9 cellular contexts compared by ENCODE assay signal in the genomic region with DNA sequence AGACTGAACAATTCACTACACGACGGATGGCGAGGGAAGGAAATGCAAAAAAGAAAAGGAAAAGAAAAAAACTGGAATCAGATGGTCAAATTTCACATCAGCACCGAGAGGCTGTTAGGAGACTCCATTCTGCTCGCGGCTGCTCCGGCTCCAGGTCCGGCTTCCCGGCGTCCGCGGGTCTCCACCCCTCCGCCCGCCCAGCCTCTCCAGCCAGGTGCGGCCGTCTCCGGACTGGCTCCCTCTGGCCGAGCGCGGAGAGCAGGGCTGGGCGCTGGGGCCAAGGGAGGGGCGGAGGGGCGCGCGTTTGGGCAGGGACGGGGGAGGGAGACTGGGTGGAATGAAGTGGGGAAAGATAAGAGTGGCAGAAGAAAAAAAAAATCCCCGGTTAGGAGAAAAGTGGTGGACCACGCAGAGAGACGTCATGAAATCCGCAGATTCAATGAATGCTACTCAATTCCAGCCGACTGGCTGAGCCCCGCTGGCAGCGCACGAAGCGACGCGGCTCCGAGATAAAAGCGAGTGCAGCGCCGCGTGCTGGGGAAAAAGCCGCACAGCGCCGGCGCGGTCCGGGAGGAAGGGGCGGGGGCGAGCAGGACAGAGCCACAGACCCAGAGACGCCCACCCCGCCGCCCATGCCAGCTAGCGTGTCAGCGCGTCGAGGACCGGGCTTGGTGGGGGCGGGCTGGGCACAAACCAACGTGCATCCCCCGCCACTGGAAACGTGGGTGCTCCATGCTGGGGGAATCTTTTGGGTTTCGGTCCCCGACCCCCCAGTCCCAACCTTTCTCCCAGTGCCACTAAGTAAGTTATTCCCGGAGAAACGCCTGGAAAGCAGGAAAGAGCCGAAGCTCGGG. TPM values are rescaled to one million over a fixed set of nuclear protein-coding genes. Genes with fewer than 3 reads are reported as not detected.
DNase-seq lines count a peak whose midpoint lies in the region; ATAC-seq and TF ChIP-seq lines count a peak whose summit lies in the region.
"Had no signal": no experiment of that assay in that cellular context is flagged by ENCODE, and none has a peak within 500 bp of the region (broad histone marks: within the 10 kb centered on the region; RNA-seq: fewer than 3 reads in every experiment).

A gene with protein sequence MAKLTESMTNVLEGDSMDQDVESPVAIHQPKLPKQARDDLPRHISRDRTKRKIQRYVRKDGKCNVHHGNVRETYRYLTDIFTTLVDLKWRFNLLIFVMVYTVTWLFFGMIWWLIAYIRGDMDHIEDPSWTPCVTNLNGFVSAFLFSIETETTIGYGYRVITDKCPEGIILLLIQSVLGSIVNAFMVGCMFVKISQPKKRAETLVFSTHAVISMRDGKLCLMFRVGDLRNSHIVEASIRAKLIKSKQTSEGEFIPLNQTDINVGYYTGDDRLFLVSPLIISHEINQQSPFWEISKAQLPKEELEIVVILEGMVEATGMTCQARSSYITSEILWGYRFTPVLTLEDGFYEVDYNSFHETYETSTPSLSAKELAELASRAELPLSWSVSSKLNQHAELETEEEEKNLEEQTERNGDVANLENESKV (minus strand): TSS at position 517 of the 854 bp plus-strand sequence. CDS start 75,775 bp downstream, outside the sequence.

- H3K4me3 ChIP-seq in SJSA1 (peak within 1 kb of the TSS; percentile 38), fibroblast of the aortic adventitia (ENCODE audit: low read depth, low read length) (no peak within 1 kb of the TSS)

- peak within 1 kb of the TSS; percentile 45; the same call in 1 of the 2 replicates for H3K27ac ChIP-seq in SJSA1
- H3K27ac ChIP-seq: epithelial cell of prostate had no signal

- H3K4me1 ChIP-seq in SJSA1 (replicated peaks), result peaks cover 36% of the 10 kb centered on the region

- peak; percentile 49 for TF ChIP-seq CTCF in fibroblast of the aortic adventitia (IDR thresholded peaks at IDR 0.05; ENCODE audit: insufficient read depth, low read length)

- no peak for ATAC-seq in HG02852 (IDR thresholded peaks at IDR 0.05; ENCODE audit: unreplicated experiment)
- no peak for ATAC-seq in HG02571 (IDR thresholded peaks at IDR 0.05; ENCODE audit: unreplicated experiment)

- DNase-seq in AG20443 (ENCODE audit: low spot score), result peak; percentile 90
- peak; percentile 4 for DNase-seq in HT1080 (ENCODE audit: low read depth)
- peak; percentile 70 to 76 for DNase-seq in SJSA1 (ENCODE audit: low read depth in 1 of 2, low spot score in 2 of 2)
- peak; percentile 25 for DNase-seq in fibroblast of the aortic adventitia (ENCODE audit: low read depth)
- DNase-seq in occipital lobe (lab: John Stamatoyannopoulos, UW), result peak; percentile 43
- no peak for DNase-seq in OCI-M1 (lab: John Stamatoyannopoulos, UW)

- H3K9me3 ChIP-seq in SJSA1 (replicated peaks), result no peaks in the 10 kb centered on the region

- peaks cover 13% of the 10 kb centered on the region for H3K27me3 ChIP-seq in SJSA1 (replicated peaks)

- H3K36me3 ChIP-seq in SJSA1, result no peaks in the 10 kb centered on the region

RNA-seq across cellular contexts. Expression of the gene that starts here (rescaled TPM):
- not detected in 2 replicates for total RNA-seq in HT1080 (2014; rRNA removed; shearing (Covaris generic))
- polyA plus RNA-seq in HT1080 (2015; cell fraction: cytosol; rRNA removed), result 0.03 TPM in 1 of 2 replicates, not detected in the other
- polyA plus RNA-seq in HT1080 (2015; cell fraction: nucleus; rRNA removed), result not detected in 2 replicates
- 0.24 and 0.44 TPM in 2 replicates for total RNA-seq in SJSA1 (2014; rRNA removed; shearing (Covaris generic))
- total RNA-seq in fibroblast of the aortic adventitia (ENCODE audit: low replicate concordance) (under 0.01 TPM in 1 of 2 replicates, not detected in the other), occipital lobe (5.3 TPM)

Comparison
In these comparisons a context has a peak if more than half of its experiments do, and no peak if none do; other contexts are left out.
1. Peak in DNase-seq in HT1080; RNA of the gene not detected or under 1 TPM.
2. Peak in DNase-seq, H3K4me3 ChIP-seq and H3K27ac ChIP-seq in SJSA1; RNA of the gene not detected or under 1 TPM.
3. Peak in DNase-seq in fibroblast of the aortic adventitia; RNA of the gene not detected or under 1 TPM.